Comparison of ENCODE assay signal across 1 cellular context in genomic region chr1:236421850-236422516, GRCh38.
TF ChIP-seq lines count a peak whose summit lies in the region.

No MANE protein-coding gene starts in this region.

TF ChIP-seq in HepG2, 621 proteins besides CTCF, POLR2A, EP300 and RAD21 (continued from another document):
- TF ChIP-seq FUBP1 (CRISPR knock-in tag; IDR thresholded peaks at IDR 0.05; ENCODE audit: borderline replicate concordance) (no peak), FLYWCH1 (CRISPR knock-in tag; IDR thresholded peaks at IDR 0.05) (no peak), KLF6 (CRISPR knock-in tag; IDR thresholded peaks at IDR 0.05) (no peak), FOXJ3 (CRISPR knock-in tag; IDR thresholded peaks at IDR 0.05; ENCODE audit: borderline replicate concordance) (no peak), ZNF674 (CRISPR knock-in tag; IDR thresholded peaks at IDR 0.05; ENCODE audit: low read depth) (no peak), FOXA3 (CRISPR knock-in tag; IDR thresholded peaks at IDR 0.05) (no peak), USF2 (IDR thresholded peaks at IDR 0.05; ENCODE audit: low read depth, low read length) (no peak), USF2 (CRISPR knock-in tag; IDR thresholded peaks at IDR 0.05; ENCODE audit: borderline replicate concordance) (no peak)
